8 cellular contexts compared by ENCODE assay signal in genomic region chr9:38068866-38069628, GRCh38. TPM values are rescaled to one million over a fixed set of nuclear protein-coding genes. Genes with fewer than 3 reads are reported as not detected.
A peak's percentile ranks its signal among the peaks of the same experiment; 100 is the strongest.
DNase-seq lines count a peak whose midpoint lies in the region; ATAC-seq, FAIRE-seq and TF ChIP-seq lines count a peak whose summit lies in the region.

Gene SHB (minus strand): TSS chr9:38069227. CDS start chr9:38068645, 582 bp downstream.

- no peaks in the 10 kb centered on the region for H3K36me3 Mint-ChIP-seq in activated B cell treated with CpG ODN at 0.5 μM for 24 hours (ENCODE audit: low read depth)

- H3K27ac ChIP-seq in caudate nucleus (ENCODE audit: low read depth, low read length) (peak within 1 kb of the TSS; percentile 94), keratinocyte (ENCODE audit: control insufficient read depth, insufficient read depth, low read length) (peak within 1 kb of the TSS; percentile 61)

- H3K27me3 ChIP-seq in keratinocyte (ENCODE audit: control insufficient read depth, extremely low read depth, insufficient read depth, low read length) = no peaks in the 10 kb centered on the region

- in situ Hi-C loops in GM13977 (cut with MboI; ENCODE audit: low pct_unique_long_range_greater_than_20kb, low sequenced_read_pairs, unreplicated experiment) = no loop called here

- peaks cover 14% of the 10 kb centered on the region for H3K4me1 Mint-ChIP-seq in activated B cell treated with CpG ODN at 0.5 μM for 24 hours

- peak within 1 kb of the TSS; percentile 84 for H3K9ac ChIP-seq in keratinocyte (ENCODE audit: control insufficient read depth, extremely low read depth, insufficient read depth, low read length)

- H3K4me1 ChIP-seq in keratinocyte (ENCODE audit: control insufficient read depth, extremely low read depth, insufficient read depth, low read length) = peaks cover 26% of the 10 kb centered on the region

- CTCF ChIA-PET in activated B cell treated with CpG ODN at 0.5 μM for 24 hours (lab: Charles Lee) = interaction anchor here (0.6 to 1.0 kb wide), 3 partner anchors 155 to 320 kb away, joined by 3 to 9 read pairs (median 3); no protein-coding TSS in a partner anchor

- H3K79me2 ChIP-seq in keratinocyte (ENCODE audit: control insufficient read depth, insufficient read depth, low read length) = peaks cover 45% of the 10 kb centered on the region

- no peak for FAIRE-seq in keratinocyte (lab: Jason Lieb, UNC)

- no peak for TF ChIP-seq CTCF in GM13977 (IDR thresholded peaks at IDR 0.05; ENCODE audit: extremely low read depth, insufficient read depth, missing control alignments)
- no peak for TF ChIP-seq CTCF in activated B cell treated with CpG ODN at 0.5 μM for 24 hours (IDR thresholded peaks at IDR 0.05)
- TF ChIP-seq CTCF in keratinocyte (optimal IDR thresholded peaks at IDR 0.05 in 1 of 3, IDR thresholded peaks at IDR 0.05 in 1 of 3, conservative IDR thresholded peaks at IDR 0.05 in 1 of 3; ENCODE audit: extremely low read depth in 1 of 3, insufficient read depth in 2 of 3, low read length in 3 of 3) = no peak

- dilution Hi-C loops in keratinocyte (cut with MboI; ENCODE audit: extremely low pct_ligation_motif_present, low sequenced_read_pairs) = loop anchor here (25.0 kb wide), 1 partner anchor 93 kb away; no protein-coding TSS in a partner anchor

- peak within 1 kb of the TSS; percentile 82 for H3K4me3 Mint-ChIP-seq in activated B cell treated with CpG ODN at 0.5 μM for 24 hours

- intact Hi-C loops in activated B cell treated with CpG ODN at 0.5 μM for 24 hours (cut with micrococcal nuclease) = loop anchor here (1.0 to 10.0 kb wide), 4 partner anchors 115 to 487 kb away; partner anchors contain the start of genes ALDH1B1 and SLC25A51

- H2AFZ ChIP-seq in keratinocyte (ENCODE audit: control insufficient read depth, low read length) = peak within 1 kb of the TSS; percentile 82

- ATAC-seq in HG02763 (IDR thresholded peaks at IDR 0.05; ENCODE audit: unreplicated experiment) (peak; percentile 45), activated B cell treated with CpG ODN at 0.5 μM for 24 hours (ENCODE audit: low read depth) (peak; percentile 84)

- POLR2A ChIA-PET in activated B cell treated with CpG ODN at 0.5 μM for 24 hours (lab: Charles Lee) = interaction anchor here (1.3 kb wide), 1 partner anchor 324 kb away, joined by 3 read pairs; the partner anchor contains the start of gene ALDH1B1

- H3K9me3 Mint-ChIP-seq in activated B cell treated with CpG ODN at 0.5 μM for 24 hours = no peaks in the 10 kb centered on the region

- DNase-seq in GM13977 (ENCODE audit: low spot score) (peak; percentile 97), NCI-H1694 treated with DMSO at 0.1 percent for 48 hours (lab: John Stamatoyannopoulos, UW) (peak; percentile 21), activated B cell treated with CpG ODN at 0.5 μM for 24 hours (peak; percentile 71), caudate nucleus (lab: John Stamatoyannopoulos, UW) (peak in 58 of 61 donors; percentile 4 to 93 (median 79)), keratinocyte (ENCODE audit: low read depth, low spot score) (no peak), KG1 (lab: John Stamatoyannopoulos, UW) (no peak)
- peak; percentile 87 for DNase-seq in stimulated activated CD4-positive, alpha-beta T cell treated with anti-CD3 and anti-CD28 coated beads, Interleukin-12 subunit alpha, Interleukin-12 subunit beta, amount 100 ng/mL, for 4 hours

- no peaks in the 10 kb centered on the region for H3K9me3 ChIP-seq in keratinocyte (ENCODE audit: control insufficient read depth, low read depth, low read length)

- H3K36me3 ChIP-seq in keratinocyte (ENCODE audit: control insufficient read depth in 2 of 2, extremely low read depth in 1 of 2, insufficient read depth in 2 of 2, low read length in 2 of 2) = peaks cover 0 to 3% of the 10 kb centered on the region in 2 experiments

- H4K20me1 ChIP-seq in keratinocyte (ENCODE audit: control insufficient read depth, extremely low read depth, insufficient read depth, low read length) = peaks cover 9% of the 10 kb centered on the region

- peaks cover 25% of the 10 kb centered on the region for H3K27me3 Mint-ChIP-seq in activated B cell treated with CpG ODN at 0.5 μM for 24 hours

- peak within 1 kb of the TSS; percentile 74 to 97 (median 81) for H3K4me3 ChIP-seq in keratinocyte (ENCODE audit: control insufficient read depth in 2 of 3, extremely low read depth in 1 of 3, insufficient read depth in 2 of 3, low read depth in 1 of 3, low read length in 3 of 3)

- peak within 1 kb of the TSS; percentile 89 for H3K4me2 ChIP-seq in keratinocyte (ENCODE audit: control insufficient read depth, extremely low read depth, insufficient read depth, low read depth, low read length)

- no peaks in the 10 kb centered on the region for H3K9me1 ChIP-seq in keratinocyte (ENCODE audit: control insufficient read depth, extremely low read depth, insufficient read depth, low read length)

- no peak within 1 kb of the TSS for H3K27ac Mint-ChIP-seq in activated B cell treated with CpG ODN at 0.5 μM for 24 hours

RNA-seq across cellular contexts. Expression of gene SHB, which starts in this region (rescaled TPM):
- 0.44 and 0.81 TPM in 2 replicates for total RNA-seq in activated B cell treated with CpG ODN at 0.5 μM for 24 hours
- polyA plus RNA-seq in keratinocyte = 9.4 to 18.0 TPM (median 10.9 TPM) in 3 replicates
- polyA plus RNA-seq in keratinocyte (2011; ENCODE audit: low read depth) = 10.8 TPM
- 9.2 and 13.0 TPM in 2 replicates for polyA plus RNA-seq in keratinocyte (2011; cell fraction: cytosol; rRNA removed)
- polyA plus RNA-seq in keratinocyte (2011; cell fraction: nucleus; rRNA removed) = 12.5 and 15.5 TPM in 2 replicates
- polyA plus RNA-seq in keratinocyte (2012; ENCODE audit: low replicate concordance) = 19.8 and 20.4 TPM in 2 replicates
- 11.6 to 24.3 TPM (median 12.2 TPM) in 3 replicates for polyA minus RNA-seq in keratinocyte
- polyA minus RNA-seq in keratinocyte (2011; cell fraction: cytosol; rRNA and poly(A)+ RNA removed) = 17.5 TPM
- 17.8 and 18.4 TPM in 2 replicates for polyA minus RNA-seq in keratinocyte (2011; cell fraction: nucleus; rRNA and poly(A)+ RNA removed)

Comparison
In these comparisons a context has a peak if more than half of its experiments do, and no peak if none do; other contexts are left out.
1. Peak in DNase-seq and ATAC-seq in activated B cell treated with CpG ODN at 0.5 μM for 24 hours; RNA of the gene not detected or under 1 TPM.
2. DNase-seq: peak in GM13977 (single experiment), NCI-H1694 treated with DMSO at 0.1 percent for 48 hours (single experiment), caudate nucleus (58 of 61) and stimulated activated CD4-positive, alpha-beta T cell treated with anti-CD3 and anti-CD28 coated beads, Interleukin-12 subunit alpha, Interleukin-12 subunit beta, amount 100 ng/mL, for 4 hours (single experiment); none in keratinocyte (single experiment) and KG1 (single experiment).